Comparison of ENCODE assay signal across 21 cellular contexts in the genomic region with DNA sequence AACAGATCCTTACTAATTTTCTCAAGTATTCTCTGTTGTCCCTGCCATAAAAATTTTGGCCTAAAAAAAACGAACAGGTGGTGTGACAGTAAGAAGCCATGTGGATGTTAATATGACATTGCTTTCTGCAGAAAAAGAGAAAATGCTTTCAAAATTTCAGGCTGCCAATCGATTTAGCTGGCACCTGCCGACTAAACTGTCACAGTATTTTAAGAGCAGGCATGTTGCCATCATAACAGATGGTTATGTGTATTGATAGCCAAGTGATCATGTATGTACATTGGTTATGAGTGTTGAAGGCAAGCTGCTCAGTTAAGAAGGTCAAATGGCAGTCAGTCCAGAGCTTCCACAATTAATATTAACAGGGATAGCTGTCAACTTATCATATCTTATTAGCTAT.
A peak's percentile ranks its signal among the peaks of the same experiment; 100 is the strongest.
DNase-seq lines count a peak whose midpoint lies in the region; ATAC-seq, FAIRE-seq and TF ChIP-seq lines count a peak whose summit lies in the region.
"Had no signal": no experiment of that assay in that cellular context is flagged by ENCODE, and none has a peak within 500 bp of the region (broad histone marks: within the 10 kb centered on the region; RNA-seq: fewer than 3 reads in every experiment).

No MANE protein-coding gene starts in this region.

- no peak for TF ChIP-seq CTCF in BE2C (IDR thresholded peaks at IDR 0.05; ENCODE audit: low read depth, low read length)

- no peak for ATAC-seq in GM18867 (IDR thresholded peaks at IDR 0.05; ENCODE audit: unreplicated experiment)

- H3K36me3 ChIP-seq in small intestine (ENCODE audit: control insufficient read depth in 2 of 2, insufficient read depth in 2 of 2, low read length in 2 of 2) = no peaks in the 10 kb centered on the region
- no peaks in the 10 kb centered on the region for H3K36me3 ChIP-seq in BE2C
- H3K36me3 ChIP-seq: Peyer's patch had no signal

- WGBS in small intestine, 3 donors = 49 to 61% (median 59%) methylated on average over 3 of the region's 3 CpGs

- no peak overlapping the region for H3K4me3 ChIP-seq in small intestine (ENCODE audit: low read depth in 1 of 2, low read length in 2 of 2)
- no peak overlapping the region for H3K4me3 ChIP-seq in BE2C (ENCODE audit: low read depth, low read length)
- H3K4me3 ChIP-seq: Peyer's patch had no signal

- FAIRE-seq in small intestine (lab: Jason Lieb, UNC) = no peak

- H3K9me3 ChIP-seq in small intestine (ENCODE audit: control insufficient read depth, low read depth) (no peaks in the 10 kb centered on the region), BE2C (no peaks in the 10 kb centered on the region)
- H3K9me3 ChIP-seq: Peyer's patch had no signal

- DNase-seq in DMS 273 (lab: John Stamatoyannopoulos, UW; ENCODE audit: unreplicated experiment) = peak; percentile 2
- DNase-seq in DMS 273 treated with DMSO at 0.1 percent for 48 hours (lab: John Stamatoyannopoulos, UW) = no peak
- peak; percentile 99 for DNase-seq in NCI-H1694 (lab: John Stamatoyannopoulos, UW)
- peak; percentile 95 to 99 for DNase-seq in NCI-H524 (lab: John Stamatoyannopoulos, UW)
- DNase-seq in inferior parietal cortex (ENCODE audit: extremely low spot score) = peak; percentile 11
- DNase-seq in small intestine = no peak
- DNase-seq in BE2C = no peak
- DNase-seq: ACHN; Calu3; CD8-positive, alpha-beta memory T cell; EL; H7; Kasumi-1; NCI-H1436 treated with DMSO at 0.1 percent for 48 hours; NCI-H2029 treated with DMSO at 0.1 percent for 48 hours; NCI-H510A treated with DMSO at 0.1 percent for 48 hours; Peyer's patch; T1000 had no signal

- H3K27ac ChIP-seq in small intestine (ENCODE audit: low read depth in 1 of 2, low read length in 1 of 2) = no peak overlapping the region
- H3K27ac ChIP-seq: 22Rv1, C4-2B, Peyer's patch had no signal

- H3K27me3 ChIP-seq in small intestine (ENCODE audit: control insufficient read depth in 2 of 2, insufficient read depth in 2 of 2, low read length in 2 of 2) = no peaks in the 10 kb centered on the region
- no peaks in the 10 kb centered on the region for H3K27me3 ChIP-seq in BE2C
- H3K27me3 ChIP-seq: Peyer's patch had no signal

- H3K4me1 ChIP-seq in small intestine (ENCODE audit: control insufficient read depth in 2 of 2, insufficient read depth in 1 of 2, low read depth in 1 of 2, low read length in 1 of 2) (no peaks in the 10 kb centered on the region), BE2C (peaks cover 4% of the 10 kb centered on the region; the same call in 1 of the 2 replicates)
- H3K4me1 ChIP-seq: Peyer's patch had no signal

Comparison
In these comparisons a context has a peak if more than half of its experiments do, and no peak if none do; other contexts are left out.
1. DNase-seq: peak in DMS 273 (single experiment), NCI-H1694 (single experiment), NCI-H524 (2 of 2) and inferior parietal cortex (single experiment); none in DMS 273 treated with DMSO at 0.1 percent for 48 hours (single experiment), small intestine (single experiment) and BE2C (single experiment).